Comparison of ENCODE assay signal across 18 cellular contexts in the genomic region with DNA sequence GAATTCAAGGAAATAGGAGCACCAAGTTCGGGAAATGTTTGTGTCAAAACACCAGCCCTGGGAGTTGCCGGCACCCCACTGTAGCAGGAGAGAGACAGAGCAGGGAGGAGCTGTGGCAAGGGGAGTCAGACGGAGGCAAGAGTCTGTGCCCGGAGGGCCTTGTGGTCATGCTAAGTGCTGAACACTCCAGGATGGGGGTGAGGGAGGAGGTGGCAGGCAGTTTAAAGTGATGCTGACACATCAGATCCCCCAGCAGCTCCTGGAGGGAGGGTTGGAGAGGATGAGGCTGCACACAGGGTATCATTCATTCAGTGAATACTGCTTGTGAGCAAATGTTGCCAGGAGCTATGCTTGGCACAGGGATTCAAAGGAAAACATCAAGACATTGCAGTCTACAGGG.
DNase-seq lines count a peak whose midpoint lies in the region; ATAC-seq, FAIRE-seq and TF ChIP-seq lines count a peak whose summit lies in the region.
"Had no signal": no experiment of that assay in that cellular context is flagged by ENCODE, and none has a peak within 500 bp of the region (broad histone marks: within the 10 kb centered on the region; RNA-seq: fewer than 3 reads in every experiment).

No MANE protein-coding gene starts in this region.

- H3K27ac Mint-ChIP-seq in WTC11 (peak overlapping the region; percentile 10; the same call in 1 of the 2 replicates), endothelial cell (ENCODE audit: unreplicated experiment) (no peak overlapping the region)
- H3K27ac Mint-ChIP-seq: CD4-positive, alpha-beta memory T cell; GM23338 had no signal

- H3K9me3 Mint-ChIP-seq in WTC11 (peaks cover 6% of the 10 kb centered on the region; the same call in 1 of the 2 replicates), endothelial cell (ENCODE audit: unreplicated experiment) (no peaks in the 10 kb centered on the region)
- H3K9me3 Mint-ChIP-seq: GM23338 had no signal

- CTCF ChIA-PET in WTC11 (lab: Charles Lee): no interaction called here

- TF ChIP-seq CTCF in WTC11 (IDR thresholded peaks at IDR 0.05) (no peak), esophagus muscularis mucosa (IDR thresholded peaks at IDR 0.05) (no peak), endothelial cell (IDR thresholded peaks at IDR 0.05; ENCODE audit: unreplicated experiment) (no peak)

- no peaks in the 10 kb centered on the region; a peak in 1 of 22 replicates for H4K20me1 ChIP-seq in BLaER1 treated with 17β-estradiol and CSF1 and Interleukin-3, amounts not matched to agents 10 nM and 100 nM

- H3K4me1 Mint-ChIP-seq in WTC11 (no peaks in the 10 kb centered on the region), endothelial cell (ENCODE audit: unreplicated experiment) (no peaks in the 10 kb centered on the region)
- H3K4me1 Mint-ChIP-seq: CD4-positive, alpha-beta memory T cell; GM23338 had no signal

- no peak for TF ChIP-seq POLR2A in esophagus muscularis mucosa (IDR thresholded peaks at IDR 0.05; ENCODE audit: low read depth)

- POLR2A ChIA-PET in WTC11 (lab: Charles Lee): no interaction called here

- TF ChIP-seq EP300 in esophagus muscularis mucosa (IDR thresholded peaks at IDR 0.05): no peak

- H3K36me3 Mint-ChIP-seq in WTC11 (no peaks in the 10 kb centered on the region), endothelial cell (ENCODE audit: low read depth, unreplicated experiment) (no peaks in the 10 kb centered on the region)
- H3K36me3 Mint-ChIP-seq: CD4-positive, alpha-beta memory T cell had no signal

- no peaks in the 10 kb centered on the region for H3K27me3 ChIP-seq in BLaER1 treated with 17β-estradiol and CSF1 and Interleukin-3, amounts not matched to agents 10 nM and 100 nM
- H3K27me3 ChIP-seq in esophagus muscularis mucosa: peaks cover 0 to 3% (median 0%) of the 10 kb centered on the region in 4 donors

- H3K27ac ChIP-seq in BLaER1 treated with 17β-estradiol and CSF1 and Interleukin-3, amounts not matched to agents 10 nM and 100 nM: no peak overlapping the region
- no peak overlapping the region for H3K27ac ChIP-seq in esophagus muscularis mucosa (replicated peaks in 1 of 4)
- H3K27ac ChIP-seq: C4-2B had no signal

- ATAC-seq in WTC11: no peak
- ATAC-seq: GM23338, HepG2 had no signal

- no peaks in the 10 kb centered on the region for H3K36me3 ChIP-seq in BLaER1 treated with 17β-estradiol and CSF1 and Interleukin-3, amounts not matched to agents 10 nM and 100 nM
- no peaks in the 10 kb centered on the region for H3K36me3 ChIP-seq in esophagus muscularis mucosa

- no peak overlapping the region for H3K9ac ChIP-seq in BLaER1 treated with 17β-estradiol and CSF1 and Interleukin-3, amounts not matched to agents 10 nM and 100 nM

- H3K4me1 ChIP-seq in BLaER1 treated with 17β-estradiol and CSF1 and Interleukin-3, amounts not matched to agents 10 nM and 100 nM: peaks cover 9 to 39% (median 32%) of the 10 kb centered on the region in 10 experiments
- no peaks in the 10 kb centered on the region for H3K4me1 ChIP-seq in esophagus muscularis mucosa

- no peak for FAIRE-seq in HTR-8/SVneo (lab: Jason Lieb, UNC)
- FAIRE-seq: G401.6, GM12891, HepG2 had no signal

- no peaks in the 10 kb centered on the region for H3K9me3 ChIP-seq in BLaER1 treated with 17β-estradiol and CSF1 and Interleukin-3, amounts not matched to agents 10 nM and 100 nM (replicated peaks in 1 of 11)
- H3K9me3 ChIP-seq in esophagus muscularis mucosa: no peaks in the 10 kb centered on the region

- DNase-seq in M059J (ENCODE audit: low read depth) (peak; percentile 22), WTC11 (ENCODE audit: low spot score) (no peak), esophagus muscularis mucosa (ENCODE audit: extremely low spot score) (peak; percentile 79), HTR-8/SVneo (ENCODE audit: insufficient read length, low spot score) (no peak), germinal center (ENCODE audit: low spot score) (no peak), endothelial cell (ENCODE audit: low spot score) (no peak)
- no peak for DNase-seq in activated naive CD4-positive, alpha-beta T cell treated with Interleukin-2 at 50 U/mL for 16 hours
- DNase-seq: ACHN; CD4-positive, alpha-beta memory T cell; DMS79; EL; H7 had no signal

- H3K4me2 ChIP-seq in BLaER1 treated with 17β-estradiol and CSF1 and Interleukin-3, amounts not matched to agents 10 nM and 100 nM: peak overlapping the region in 7 of 11 experiments; percentile 2 to 53 (median 28); a peak in 10 of 22 replicates
- H3K4me2 ChIP-seq: GM23338 had no signal

- H3K4me3 Mint-ChIP-seq in WTC11 (no peak overlapping the region), endothelial cell (ENCODE audit: unreplicated experiment) (no peak overlapping the region)
- H3K4me3 Mint-ChIP-seq: CD4-positive, alpha-beta memory T cell; GM23338 had no signal

- no peak overlapping the region for H3K4me3 ChIP-seq in BLaER1 treated with 17β-estradiol and CSF1 and Interleukin-3, amounts not matched to agents 10 nM and 100 nM
- no peak overlapping the region for H3K4me3 ChIP-seq in esophagus muscularis mucosa
- H3K4me3 ChIP-seq: GM23338 had no signal

- peaks cover 15% of the 10 kb centered on the region for H3K27me3 Mint-ChIP-seq in WTC11 (ENCODE audit: low read depth)
- peaks cover 3% of the 10 kb centered on the region for H3K27me3 Mint-ChIP-seq in endothelial cell (ENCODE audit: unreplicated experiment)

- WGBS in esophagus muscularis mucosa: 52% methylated on average over 4 of the region's 4 CpGs

- intact Hi-C loops in esophagus muscularis mucosa (cut with DNase I): no loop called here

TF ChIP-seq in WTC11, 78 proteins besides CTCF, POLR2A, EP300 and RAD21:
- TF ChIP-seq ZNF263 (CRISPR knock-in tag; IDR thresholded peaks at IDR 0.05; ENCODE audit: low read depth) (no peak), ESRRA (CRISPR knock-in tag; IDR thresholded peaks at IDR 0.05; ENCODE audit: borderline replicate concordance) (no peak)
- TF ChIP-seq, protein P1, sequence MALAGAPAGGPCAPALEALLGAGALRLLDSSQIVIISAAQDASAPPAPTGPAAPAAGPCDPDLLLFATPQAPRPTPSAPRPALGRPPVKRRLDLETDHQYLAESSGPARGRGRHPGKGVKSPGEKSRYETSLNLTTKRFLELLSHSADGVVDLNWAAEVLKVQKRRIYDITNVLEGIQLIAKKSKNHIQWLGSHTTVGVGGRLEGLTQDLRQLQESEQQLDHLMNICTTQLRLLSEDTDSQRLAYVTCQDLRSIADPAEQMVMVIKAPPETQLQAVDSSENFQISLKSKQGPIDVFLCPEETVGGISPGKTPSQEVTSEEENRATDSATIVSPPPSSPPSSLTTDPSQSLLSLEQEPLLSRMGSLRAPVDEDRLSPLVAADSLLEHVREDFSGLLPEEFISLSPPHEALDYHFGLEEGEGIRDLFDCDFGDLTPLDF (CRISPR knock-in tag; IDR thresholded peaks at IDR 0.05): no peak
- TF ChIP-seq, protein P2, sequence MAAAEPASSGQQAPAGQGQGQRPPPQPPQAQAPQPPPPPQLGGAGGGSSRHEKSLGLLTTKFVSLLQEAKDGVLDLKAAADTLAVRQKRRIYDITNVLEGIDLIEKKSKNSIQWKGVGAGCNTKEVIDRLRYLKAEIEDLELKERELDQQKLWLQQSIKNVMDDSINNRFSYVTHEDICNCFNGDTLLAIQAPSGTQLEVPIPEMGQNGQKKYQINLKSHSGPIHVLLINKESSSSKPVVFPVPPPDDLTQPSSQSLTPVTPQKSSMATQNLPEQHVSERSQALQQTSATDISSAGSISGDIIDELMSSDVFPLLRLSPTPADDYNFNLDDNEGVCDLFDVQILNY (CRISPR knock-in tag; IDR thresholded peaks at IDR 0.05): no peak

Comparison
In these comparisons a context has a peak if more than half of its experiments do, and no peak if none do; other contexts are left out.
1. DNase-seq: peak in M059J (single experiment) and esophagus muscularis mucosa (single experiment); none in WTC11 (single experiment), HTR-8/SVneo (single experiment), germinal center (single experiment), activated naive CD4-positive, alpha-beta T cell treated with Interleukin-2 at 50 U/mL for 16 hours (single experiment) and endothelial cell (single experiment).